ENCODE assay signal across 9 cellular contexts in the genomic region with DNA sequence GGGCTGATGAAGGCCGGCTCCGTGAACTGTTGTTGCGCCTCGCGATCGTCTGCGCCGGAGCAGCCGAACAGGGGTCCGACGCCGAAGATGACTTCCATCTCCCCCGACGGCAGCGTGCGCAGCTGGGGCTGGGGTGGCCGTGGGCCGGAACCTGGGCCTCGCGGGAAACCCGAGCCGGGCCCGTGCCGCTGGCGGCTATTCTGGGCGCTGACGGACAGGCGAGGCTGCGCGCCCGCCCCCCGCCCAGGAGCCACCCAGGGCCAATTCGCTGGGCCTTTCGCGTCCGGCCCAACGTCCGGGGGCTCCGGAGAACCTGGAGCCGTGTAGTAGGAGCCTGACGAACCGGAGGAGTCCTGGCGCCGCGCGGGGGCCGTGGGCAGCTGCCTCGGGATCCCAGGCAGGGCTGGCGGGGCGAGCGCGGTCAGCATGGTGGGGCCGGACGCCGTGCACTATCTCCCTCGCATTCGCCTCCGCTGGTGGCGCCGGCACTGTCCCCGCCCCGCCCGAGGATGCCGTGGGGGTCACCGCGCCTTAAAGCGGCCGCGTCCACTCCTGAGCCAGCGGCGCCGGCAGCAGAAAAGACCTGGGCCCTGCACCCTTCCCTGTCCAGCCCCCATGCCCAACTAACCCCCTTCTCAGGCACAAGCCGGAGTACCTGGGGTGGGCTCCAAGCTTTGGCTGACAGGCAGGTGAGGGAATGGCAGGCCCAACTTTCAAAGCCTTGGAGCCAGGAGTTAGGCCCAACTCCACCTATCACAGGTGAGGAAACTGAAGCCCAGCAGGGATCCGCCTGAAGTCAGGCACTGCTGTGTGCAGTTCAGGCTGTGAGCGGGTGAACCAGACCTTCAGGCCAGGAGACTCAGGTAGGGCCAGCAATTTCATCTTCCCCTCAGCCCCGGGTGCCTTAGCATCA. TPM values are rescaled to one million over a fixed set of nuclear protein-coding genes. Genes with fewer than 3 reads are reported as not detected.
A peak's percentile ranks its signal among the peaks of the same experiment; 100 is the strongest.
DNase-seq lines count a peak whose midpoint lies in the region; ATAC-seq and TF ChIP-seq lines count a peak whose summit lies in the region.
"Had no signal": no experiment of that assay in that cellular context is flagged by ENCODE, and none has a peak within 500 bp of the region (broad histone marks: within the 10 kb centered on the region; RNA-seq: fewer than 3 reads in every experiment).

A gene with protein sequence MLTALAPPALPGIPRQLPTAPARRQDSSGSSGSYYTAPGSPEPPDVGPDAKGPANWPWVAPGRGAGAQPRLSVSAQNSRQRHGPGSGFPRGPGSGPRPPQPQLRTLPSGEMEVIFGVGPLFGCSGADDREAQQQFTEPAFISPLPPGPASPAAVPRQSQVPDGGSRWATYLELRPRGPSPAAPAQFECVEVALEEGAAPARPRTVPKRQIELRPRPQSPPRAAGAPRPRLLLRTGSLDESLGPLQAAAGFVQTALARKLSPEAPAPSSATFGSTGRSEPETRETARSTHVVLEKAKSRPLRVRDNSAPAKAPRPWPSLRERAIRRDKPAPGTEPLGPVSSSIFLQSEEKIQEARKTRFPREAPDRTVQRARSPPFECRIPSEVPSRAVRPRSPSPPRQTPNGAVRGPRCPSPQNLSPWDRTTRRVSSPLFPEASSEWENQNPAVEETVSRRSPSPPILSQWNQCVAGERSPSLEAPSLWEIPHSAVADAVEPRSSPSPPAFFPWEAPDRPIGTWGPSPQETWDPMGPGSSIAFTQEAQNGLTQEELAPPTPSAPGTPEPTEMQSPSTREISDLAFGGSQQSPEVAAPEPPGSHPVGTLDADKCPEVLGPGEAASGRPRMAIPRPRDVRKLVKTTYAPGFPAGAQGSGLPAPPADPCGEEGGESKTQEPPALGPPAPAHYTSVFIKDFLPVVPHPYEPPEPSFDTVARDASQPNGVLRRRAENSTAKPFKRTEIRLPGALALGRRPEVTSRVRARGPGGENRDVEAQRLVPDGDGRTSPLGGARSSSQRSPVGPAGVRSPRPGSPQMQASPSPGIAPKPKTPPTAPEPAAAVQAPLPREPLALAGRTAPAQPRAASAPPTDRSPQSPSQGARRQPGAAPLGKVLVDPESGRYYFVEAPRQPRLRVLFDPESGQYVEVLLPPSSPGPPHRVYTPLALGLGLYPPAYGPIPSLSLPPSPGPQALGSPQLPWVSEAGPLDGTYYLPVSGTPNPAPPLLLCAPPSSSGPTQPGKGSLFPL (minus strand): TSS at position 451 of the 913 bp plus-strand sequence. CDS start 23 bp downstream, at position 428.

- H3K4me1 ChIP-seq in H9 (ENCODE audit: insufficient read depth, low read length), result peaks cover 4% of the 10 kb centered on the region; the same call in 1 of the 2 replicates
- H3K4me1 ChIP-seq in adrenal gland (replicated peaks in 1 of 2), result peaks cover 30 to 35% of the 10 kb centered on the region in 2 donors
- peaks cover 3% of the 10 kb centered on the region for H3K4me1 ChIP-seq in iPS-18a (ENCODE audit: control insufficient read depth, low read depth, low read length)
- peaks cover 3% of the 10 kb centered on the region for H3K4me1 ChIP-seq in smooth muscle cell (ENCODE audit: low read depth)

- H3K27ac ChIP-seq in H9 (ENCODE audit: insufficient read length, low read depth, low read length) (no peak within 1 kb of the TSS), adrenal gland (peak within 1 kb of the TSS; percentile 60 to 86 (median 83)), iPS-18a (ENCODE audit: low read length) (no peak within 1 kb of the TSS), smooth muscle cell (ENCODE audit: low read depth) (no peak within 1 kb of the TSS)

- ATAC-seq in GM18909 (IDR thresholded peaks at IDR 0.05; ENCODE audit: poor library complexity, unreplicated experiment), result no peak

- DNase-seq in H9, result peak; percentile 61
- peak; percentile 59 to 81 (median 68) for DNase-seq in adrenal gland
- DNase-seq in smooth muscle cell (lab: John Stamatoyannopoulos, UW; ENCODE audit: unreplicated experiment), result no peak
- no peak for DNase-seq in NCI-H1105 (lab: John Stamatoyannopoulos, UW)
- DNase-seq in GM19238 (ENCODE audit: insufficient read length, low spot score), result no peak
- no peak for DNase-seq in KBM-7
- DNase-seq: GOT3 had no signal

- no peaks in the 10 kb centered on the region for H3K79me1 ChIP-seq in H9 (ENCODE audit: insufficient read depth, low read depth, low read length, poor library complexity, severe bottlenecking)

- in situ Hi-C loops in KBM-7 (cut with MboI; ENCODE audit: low pct_unique_long_range_greater_than_20kb, low sequenced_read_pairs), result no loop called here

- peaks cover 4 to 15% (median 9%) of the 10 kb centered on the region in 3 experiments for H3K36me3 Mint-ChIP-seq in H9 (ENCODE audit: insufficient read depth in 1 of 3, low read depth in 3 of 3)

- no peak within 1 kb of the TSS for H2BK20ac ChIP-seq in H9 (ENCODE audit: low read depth, low read length, poor library complexity, severe bottlenecking)

- intact Hi-C loops in adrenal gland (cut with DNase I), result loop anchor here in 1 of 2 donors (5.0 kb wide), 1 partner anchor 48 kb away; no protein-coding TSS in a partner anchor

- H3K23ac ChIP-seq in H9 (ENCODE audit: insufficient read length, low read depth, low read length), result no peak within 1 kb of the TSS

- no peaks in the 10 kb centered on the region for H3F3A ChIP-seq in smooth muscle cell (ENCODE audit: low read depth)

- TF ChIP-seq CTCF in H9 (conservative IDR thresholded peaks at IDR 0.05), result no peak
- TF ChIP-seq CTCF in adrenal gland (IDR thresholded peaks at IDR 0.05), result no peak
- no peak for TF ChIP-seq CTCF in smooth muscle cell (IDR thresholded peaks at IDR 0.05; ENCODE audit: borderline replicate concordance, insufficient read depth, poor library complexity, severe bottlenecking)

- no peak within 1 kb of the TSS for H2BK120ac ChIP-seq in H9 (ENCODE audit: low read depth, low read length, poor library complexity, severe bottlenecking)

- no peak within 1 kb of the TSS for H3T11ph ChIP-seq in H9 (ENCODE audit: low read length)

- no peaks in the 10 kb centered on the region for H3K9me3 Mint-ChIP-seq in H9

- no peak within 1 kb of the TSS for H3K18ac ChIP-seq in H9 (ENCODE audit: insufficient read length, low read depth, low read length)

- H3K4me2 ChIP-seq in H9 (ENCODE audit: insufficient read depth, insufficient read length, low read length) (peak within 1 kb of the TSS; percentile 85), smooth muscle cell (peak within 1 kb of the TSS; percentile 85)

- no peak within 1 kb of the TSS for H3K56ac ChIP-seq in H9 (ENCODE audit: insufficient read length, low read depth, low read length)

- no peak within 1 kb of the TSS for H3K27ac Mint-ChIP-seq in H9

- H4K20me1 ChIP-seq in H9 (ENCODE audit: control insufficient read depth, insufficient read depth, insufficient read length) (peaks cover 2% of the 10 kb centered on the region), smooth muscle cell (ENCODE audit: low read depth) (peaks cover 22% of the 10 kb centered on the region)

- H2BK15ac ChIP-seq in H9 (ENCODE audit: low read depth, low read length), result no peak within 1 kb of the TSS

- no peak within 1 kb of the TSS for H4K8ac ChIP-seq in H9 (replicated peaks; ENCODE audit: insufficient read length, low read depth, low read length)

- peaks cover 31% of the 10 kb centered on the region for H3K27me3 Mint-ChIP-seq in H9 (ENCODE audit: low read depth)

- H2BK5ac ChIP-seq in H9 (ENCODE audit: insufficient read length, low read length), result no peak within 1 kb of the TSS

- H2AFZ ChIP-seq in H9 (ENCODE audit: low read length), result no peak within 1 kb of the TSS
- peak within 1 kb of the TSS; percentile 59 for H2AFZ ChIP-seq in smooth muscle cell (ENCODE audit: low read depth)

- no CpG with 5 or more reads among the region's 76 CpGs for WGBS in H9 (ENCODE audit: extremely low coverage, insufficient read length, low lambda C conversion rate)
- 18 to 33% (median 23%) methylated on average over 1 to 76 of the region's 76 CpGs for WGBS in adrenal gland, 4 donors
- 16% methylated on average over 63 of the region's 76 CpGs for WGBS in smooth muscle cell (ENCODE audit: low lambda C conversion rate)

- H3K27me3 ChIP-seq in H9 (ENCODE audit: insufficient read depth, low read length) (peaks cover 8% of the 10 kb centered on the region), adrenal gland (no peaks in the 10 kb centered on the region), iPS-18a (ENCODE audit: control insufficient read depth, insufficient read depth, low read length) (peaks cover 41% of the 10 kb centered on the region), smooth muscle cell (ENCODE audit: low read depth) (no peaks in the 10 kb centered on the region)

- H3K36me3 ChIP-seq in adrenal gland (replicated peaks in 1 of 2) (no peaks in the 10 kb centered on the region), iPS-18a (ENCODE audit: control insufficient read depth, low read depth, low read length) (no peaks in the 10 kb centered on the region), smooth muscle cell (ENCODE audit: low read depth) (no peaks in the 10 kb centered on the region)

- no peak within 1 kb of the TSS for H4K5ac ChIP-seq in H9 (ENCODE audit: insufficient read length, low read depth, low read length)

- peak in 1 of 2 donors; percentile 52 for TF ChIP-seq POLR2A in adrenal gland (IDR thresholded peaks at IDR 0.05)

- no peak within 1 kb of the TSS; the same call in 1 of the 2 replicates for H3K14ac ChIP-seq in H9 (ENCODE audit: insufficient read depth, low read length)

- no peak within 1 kb of the TSS for H2AK5ac ChIP-seq in H9 (ENCODE audit: insufficient read length, low read length)

- H2BK12ac ChIP-seq in H9 (ENCODE audit: insufficient read length, low read depth, low read length), result no peak within 1 kb of the TSS

- peaks cover 22% of the 10 kb centered on the region for H3K23me2 ChIP-seq in H9 (ENCODE audit: insufficient read length, low read depth, low read length, poor library complexity, severe bottlenecking)

- H3K4ac ChIP-seq in H9 (ENCODE audit: low read depth, low read length), result no peak within 1 kb of the TSS

- H3K9ac ChIP-seq in H9 (ENCODE audit: extremely low read depth, insufficient read length, low read length) (no peak within 1 kb of the TSS), iPS-18a (ENCODE audit: low read length) (no peak within 1 kb of the TSS), smooth muscle cell (ENCODE audit: low read depth) (peak within 1 kb of the TSS; percentile 35)

- H3K4me3 ChIP-seq in adrenal gland, result peak within 1 kb of the TSS in 3 of 4 donors; percentile 11 to 69 (median 42)
- peak within 1 kb of the TSS; percentile 55 for H3K4me3 ChIP-seq in iPS-18a (ENCODE audit: low read length)
- H3K4me3 ChIP-seq in smooth muscle cell, result peak within 1 kb of the TSS; percentile 55

- H4K91ac ChIP-seq in H9 (ENCODE audit: insufficient read length, low read depth, low read length), result no peak within 1 kb of the TSS

- H3K79me2 ChIP-seq in H9 (ENCODE audit: insufficient read depth, low read length), result no peaks in the 10 kb centered on the region
- no peaks in the 10 kb centered on the region for H3K79me2 ChIP-seq in smooth muscle cell (ENCODE audit: low read depth)

- H3K9me3 ChIP-seq in H9 (ENCODE audit: control insufficient read depth, low read depth, low read length) (no peaks in the 10 kb centered on the region), adrenal gland (replicated peaks in 1 of 3) (no peaks in the 10 kb centered on the region), iPS-18a (ENCODE audit: control insufficient read depth, low read depth, low read length) (no peaks in the 10 kb centered on the region), smooth muscle cell (replicated peaks; ENCODE audit: low read depth) (no peaks in the 10 kb centered on the region)

- peak within 1 kb of the TSS; percentile 79 to 88 for H3K4me3 Mint-ChIP-seq in H9

- peaks cover 19 to 36% of the 10 kb centered on the region in 2 experiments for H3K4me1 Mint-ChIP-seq in H9

RNA-seq across cellular contexts. Expression of the gene that starts here (rescaled TPM):
- total RNA-seq in H9 (2021) (3.3 and 3.4 TPM in 2 replicates), adrenal gland (10 to 100 TPM in 4 of 8 donors, 1 to 10 TPM in 4; 6.7 to 24.4 (median 11.3) TPM), smooth muscle cell (0.90 and 1.2 TPM in 2 replicates)
- polyA plus RNA-seq in adrenal gland (1 to 10 TPM; 3.1 to 4.2 (median 4.0) TPM), smooth muscle cell (3.8 and 5.7 TPM in 2 replicates)

Comparison
In these comparisons a context has a peak if more than half of its experiments do, and no peak if none do; other contexts are left out.
1. DNase-seq: peak in H9 (single experiment) and adrenal gland (7 of 7); none in smooth muscle cell (single experiment), NCI-H1105 (single experiment), GM19238 (single experiment) and KBM-7 (single experiment).
2. H3K27ac ChIP-seq: peak in adrenal gland (5 of 5); none in H9 (single experiment), iPS-18a (single experiment) and smooth muscle cell (single experiment).
3. Peak in every context shown above with its lines, with median percentiles within 50 percentile points of each other: H3K4me3 ChIP-seq.